In genomic region chr11:40787243-40787642, GRCh38 we compare ENCODE assay signal across 23 cellular contexts.
DNase-seq lines count a peak whose midpoint lies in the region; ATAC-seq and TF ChIP-seq lines count a peak whose summit lies in the region.
"Had no signal": no experiment of that assay in that cellular context is flagged by ENCODE, and none has a peak within 500 bp of the region (broad histone marks: within the 10 kb centered on the region; RNA-seq: fewer than 3 reads in every experiment).

No MANE protein-coding gene starts in this region.

- H3K4me1 Mint-ChIP-seq in neural progenitor cell, result peaks cover 2% of the 10 kb centered on the region
- H3K4me1 Mint-ChIP-seq: CD4-positive, CD25-positive, alpha-beta regulatory T cell had no signal

- ATAC-seq in right cardiac atrium (no peak), HG03457 (IDR thresholded peaks at IDR 0.05; ENCODE audit: unreplicated experiment) (no peak)

- H3K9me3 Mint-ChIP-seq in neural progenitor cell, result no peaks in the 10 kb centered on the region

- no peaks in the 10 kb centered on the region for H3K36me3 Mint-ChIP-seq in neural progenitor cell
- H3K36me3 Mint-ChIP-seq: CD4-positive, CD25-positive, alpha-beta regulatory T cell had no signal

- H4K20me1 ChIP-seq in neural progenitor cell (ENCODE audit: low read depth), result no peaks in the 10 kb centered on the region
- H4K20me1 ChIP-seq: BLaER1 had no signal

- peaks cover 3% of the 10 kb centered on the region for H3K27me3 Mint-ChIP-seq in neural progenitor cell (ENCODE audit: insufficient read depth, low read depth)
- H3K27me3 Mint-ChIP-seq: CD4-positive, CD25-positive, alpha-beta regulatory T cell had no signal

- H3K4me3 ChIP-seq in HUES48 (ENCODE audit: low read depth, low read length) (0 out of 2 replicates have a peak overlapping the region, but pooled peaks have one; percentile 5), neural progenitor cell (no peak overlapping the region), right cardiac atrium (ENCODE audit: low read length) (no peak overlapping the region)
- H3K4me3 ChIP-seq: BLaER1, MG63 had no signal

- 46% methylated on average over 5 of the region's 5 CpGs for WGBS in right cardiac atrium

- TF ChIP-seq CTCF in neural progenitor cell (IDR thresholded peaks at IDR 0.05), result no peak

- H3K4me1 ChIP-seq in HUES48 (ENCODE audit: control insufficient read depth, insufficient read depth, low read length) (peaks cover 8% of the 10 kb centered on the region), neural progenitor cell (no peaks in the 10 kb centered on the region), right cardiac atrium (ENCODE audit: control insufficient read depth, insufficient read depth, low read length) (no peaks in the 10 kb centered on the region)
- H3K4me1 ChIP-seq: BLaER1 had no signal

- no peaks in the 10 kb centered on the region for H3K79me2 ChIP-seq in neural progenitor cell (ENCODE audit: low read depth)

- H3K27ac ChIP-seq in HUES48 (ENCODE audit: low read depth, low read length) (peak overlapping the region; percentile 74), neural progenitor cell (no peak overlapping the region), right cardiac atrium (ENCODE audit: low read length) (no peak overlapping the region)
- H3K27ac ChIP-seq: BLaER1 had no signal

- H3K36me3 ChIP-seq in HUES48 (ENCODE audit: control insufficient read depth, insufficient read depth, low read length), result no peaks in the 10 kb centered on the region
- H3K36me3 ChIP-seq in neural progenitor cell, result no peaks in the 10 kb centered on the region
- H3K36me3 ChIP-seq: BLaER1, MG63 had no signal

- intact Hi-C loops in right cardiac atrium (cut with DNase I), result no loop called here

- no peak overlapping the region for H3K4me3 Mint-ChIP-seq in neural progenitor cell

- H3K27me3 ChIP-seq in HUES48 (ENCODE audit: control insufficient read depth, insufficient read depth, low read length), result no peaks in the 10 kb centered on the region
- H3K27me3 ChIP-seq in neural progenitor cell, result no peaks in the 10 kb centered on the region
- no peaks in the 10 kb centered on the region for H3K27me3 ChIP-seq in right cardiac atrium (ENCODE audit: control insufficient read depth, insufficient read depth)
- H3K27me3 ChIP-seq: BLaER1, MG63 had no signal

- DNase-seq in ELF-1 (ENCODE audit: low read depth, low spot score) (peak; percentile 6), iPS DF 19.7 (ENCODE audit: low read depth, low spot score) (peak; percentile 9), neural progenitor cell (ENCODE audit: low spot score) (no peak), right cardiac atrium (no peak), cerebellar cortex (ENCODE audit: low spot score) (no peak)
- DNase-seq in NK-92 treated with Interleukin-12 subunit alpha and Interleukin-12 subunit beta, amount 100 ng/mL, for 24 hours (lab: John Stamatoyannopoulos, UW), result no peak
- DNase-seq: 8988T; CD4-positive, CD25-positive, alpha-beta regulatory T cell; GOT3; IMR-90; KG1; MG63; NCI-H1105 treated with DMSO at 0.1 percent for 48 hours; NCI-H146; NCI-H1930; NCI-H2107; NCI-H526; NCI-H82; Right ventricle myocardium superior; RPMI8226 had no signal

- H3K4me2 ChIP-seq in neural progenitor cell, result no peak overlapping the region
- H3K4me2 ChIP-seq: BLaER1 had no signal

- peak overlapping the region; percentile 73 for H2AFZ ChIP-seq in neural progenitor cell (replicated peaks)

- H3K9me3 ChIP-seq in HUES48 (ENCODE audit: control insufficient read depth, insufficient read depth, low read length) (no peaks in the 10 kb centered on the region), neural progenitor cell (ENCODE audit: low read depth) (no peaks in the 10 kb centered on the region), right cardiac atrium (ENCODE audit: control insufficient read depth, low read length) (no peaks in the 10 kb centered on the region)
- H3K9me3 ChIP-seq: BLaER1, MG63 had no signal

- no peak overlapping the region for H3K27ac Mint-ChIP-seq in neural progenitor cell
- H3K27ac Mint-ChIP-seq: CD4-positive, CD25-positive, alpha-beta regulatory T cell had no signal

- H3F3A ChIP-seq in neural progenitor cell (ENCODE audit: low read depth), result no peaks in the 10 kb centered on the region

- H3K9ac ChIP-seq in HUES48 (ENCODE audit: low read depth, low read length) (no peak overlapping the region), neural progenitor cell (no peak overlapping the region)
- H3K9ac ChIP-seq: BLaER1 had no signal

Comparison
In these comparisons a context has a peak if more than half of its experiments do, and no peak if none do; other contexts are left out.
1. DNase-seq: peak in ELF-1 (single experiment) and iPS DF 19.7 (single experiment); none in neural progenitor cell (single experiment), right cardiac atrium (0 of 3), cerebellar cortex (single experiment) and NK-92 treated with Interleukin-12 subunit alpha and Interleukin-12 subunit beta, amount 100 ng/mL, for 24 hours (single experiment).